1 cellular context compared by ENCODE assay signal in genomic region chr7:713488-714230, GRCh38.
TF ChIP-seq lines count a peak whose summit lies in the region.

No MANE protein-coding gene starts in this region.

TF ChIP-seq in H1, 55 proteins besides CTCF, POLR2A, EP300 and RAD21:
- TF ChIP-seq CTBP2 (IDR thresholded peaks at IDR 0.05; ENCODE audit: borderline replicate concordance, insufficient read depth, insufficient read length, low read length), result no peak
- TF ChIP-seq SAP30 (IDR thresholded peaks at IDR 0.05; ENCODE audit: insufficient read depth, insufficient replicate concordance, low read length), result no peak
- TF ChIP-seq SIN3A (conservative IDR thresholded peaks at IDR 0.05 in 1 of 2, IDR thresholded peaks at IDR 0.05 in 1 of 2; ENCODE audit: low read depth in 1 of 2, low read length in 2 of 2), result no peak
- TF ChIP-seq RXRA (IDR thresholded peaks at IDR 0.05; ENCODE audit: insufficient read depth, low read depth, low read length), result no peak
- no peak for TF ChIP-seq CHD1 (IDR thresholded peaks at IDR 0.05; ENCODE audit: low read depth, low read length)
- TF ChIP-seq KDM5A (IDR thresholded peaks at IDR 0.05; ENCODE audit: low read length), result no peak
- no peak for TF ChIP-seq SP1 (IDR thresholded peaks at IDR 0.05; ENCODE audit: low read depth, low read length)
